23 cellular contexts compared by ENCODE assay signal in the genomic region with DNA sequence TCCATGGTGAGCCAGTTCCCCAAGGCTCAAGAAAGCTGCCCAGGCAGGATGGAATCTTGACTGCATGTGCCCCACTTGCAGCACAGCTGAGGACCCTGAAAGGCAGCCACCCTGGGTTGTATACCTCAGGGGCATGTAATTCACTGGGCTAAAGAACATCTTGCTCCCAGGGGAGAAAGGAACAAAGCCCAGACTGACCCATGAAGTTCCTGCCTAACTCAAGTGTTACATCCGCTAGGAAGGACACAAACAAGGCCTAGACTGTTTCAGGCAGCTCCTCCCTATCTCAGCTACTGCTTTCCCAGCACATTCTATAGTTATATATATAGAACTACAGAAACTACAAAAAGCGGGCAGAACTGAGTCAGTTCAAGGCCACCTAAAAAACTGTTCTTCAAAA.
"Had no signal": no experiment of that assay in that cellular context is flagged by ENCODE, and none has a peak within 500 bp of the region (broad histone marks: within the 10 kb centered on the region; RNA-seq: fewer than 3 reads in every experiment).

No MANE protein-coding gene starts in this region.

- DNase-seq: activated CD4-positive, alpha-beta memory T cell treated with anti-CD3 and anti-CD28 coated beads for 36 hours; activated CD4-positive, alpha-beta T cell treated with anti-CD3 and anti-CD28 coated beads, Interleukin-2, amount 10 ng/mL, durations not matched to agents 7 days and 5 days; activated CD4-positive, CD25-positive, alpha-beta regulatory T cell; activated gamma-delta T cell; activated naive CD4-positive, alpha-beta T cell treated with anti-CD3 and anti-CD28 coated beads for 36 hours; activated T-cell treated with anti-CD3 and anti-CD28 coated beads for 4 hours; activated T-cell treated with anti-CD3 and anti-CD28 coated beads, Interleukin-2, amount 50 U/mL, for 48 hours; amygdala; caudate nucleus; Kasumi-1; KBM-7; NCI-H1048; NCI-H1930; NCI-H510A treated with DMSO at 0.1 percent for 48 hours; NCI-H69; NK-92 treated with Interleukin-12 subunit alpha and Interleukin-12 subunit beta, amount 100 ng/mL, for 24 hours; Peyer's patch; SHP77; T-helper 2 cell had no signal

- H3K36me3 Mint-ChIP-seq: activated CD4-positive, alpha-beta memory T cell treated with anti-CD3 and anti-CD28 coated beads for 36 hours; activated naive CD8-positive, alpha-beta T cell had no signal

- H3K9me3 Mint-ChIP-seq: activated CD4-positive, alpha-beta memory T cell treated with anti-CD3 and anti-CD28 coated beads for 36 hours; activated CD4-positive, alpha-beta T cell treated with anti-CD3 and anti-CD28 coated beads, Interleukin-2, amount 10 ng/mL, durations not matched to agents 7 days and 5 days; activated naive CD4-positive, alpha-beta T cell treated with anti-CD3 and anti-CD28 coated beads for 36 hours; activated T-helper 17 cell treated with anti-CD3 and anti-CD28 coated beads, Interleukin-2, amount 50 U/mL, for 72 hours had no signal

- H3K27me3 ChIP-seq: breast epithelium, Peyer's patch had no signal

- H3K4me1 Mint-ChIP-seq: activated T-helper 17 cell treated with anti-CD3 and anti-CD28 coated beads, Interleukin-2, amount 50 U/mL, for 72 hours had no signal

- H3K27ac Mint-ChIP-seq: activated CD4-positive, alpha-beta memory T cell treated with anti-CD3 and anti-CD28 coated beads for 36 hours; activated CD4-positive, alpha-beta T cell treated with anti-CD3 and anti-CD28 coated beads, Interleukin-2, amount 10 ng/mL, durations not matched to agents 7 days and 5 days; activated naive CD4-positive, alpha-beta T cell treated with anti-CD3 and anti-CD28 coated beads for 36 hours; activated naive CD8-positive, alpha-beta T cell; activated T-helper 17 cell treated with anti-CD3 and anti-CD28 coated beads, Interleukin-2, amount 50 U/mL, for 72 hours had no signal

- H3K9me3 ChIP-seq: breast epithelium, Peyer's patch had no signal

- H3K27me3 Mint-ChIP-seq: activated naive CD8-positive, alpha-beta T cell had no signal

- H3K4me3 Mint-ChIP-seq: activated CD4-positive, alpha-beta memory T cell treated with anti-CD3 and anti-CD28 coated beads for 36 hours; activated CD4-positive, alpha-beta T cell treated with anti-CD3 and anti-CD28 coated beads, Interleukin-2, amount 10 ng/mL, durations not matched to agents 7 days and 5 days; activated naive CD4-positive, alpha-beta T cell treated with anti-CD3 and anti-CD28 coated beads for 36 hours; activated naive CD8-positive, alpha-beta T cell; activated T-helper 17 cell treated with anti-CD3 and anti-CD28 coated beads, Interleukin-2, amount 50 U/mL, for 72 hours had no signal

- H3K4me1 ChIP-seq: breast epithelium, Peyer's patch had no signal

- H3K27ac ChIP-seq: breast epithelium, Peyer's patch, VCaP had no signal

- ATAC-seq: activated T-helper 17 cell treated with anti-CD3 and anti-CD28 coated beads, Interleukin-2, amount 50 U/mL, for 72 hours had no signal

- H3K4me3 ChIP-seq: breast epithelium, Peyer's patch had no signal

- H3K36me3 ChIP-seq: breast epithelium, Peyer's patch had no signal
